In genomic region chr1:179586107-179586823, GRCh38 we compare ENCODE assay signal across 9 cellular contexts. TPM values are rescaled to one million over a fixed set of nuclear protein-coding genes. Genes with fewer than 3 reads are reported as not detected.
DNase-seq lines count a peak whose midpoint lies in the region; ATAC-seq and TF ChIP-seq lines count a peak whose summit lies in the region.
"Had no signal": no experiment of that assay in that cellular context is flagged by ENCODE, and none has a peak within 500 bp of the region (broad histone marks: within the 10 kb centered on the region; RNA-seq: fewer than 3 reads in every experiment).

No MANE protein-coding gene starts in this region.

- no peaks in the 10 kb centered on the region for H3K4me1 ChIP-seq in stomach smooth muscle (ENCODE audit: control insufficient read depth, insufficient read depth, low read length)

- no peaks in the 10 kb centered on the region for H3K36me3 Mint-ChIP-seq in MCF 10A (ENCODE audit: insufficient read depth, unreplicated experiment)

- POLR2A ChIA-PET in MCF 10A (lab: Yijun Ruan, JAX): no interaction called here

- H3K9me3 ChIP-seq in stomach smooth muscle (ENCODE audit: control insufficient read depth in 2 of 2, low read length in 2 of 2): no peaks in the 10 kb centered on the region

- peak overlapping the region; percentile 23 to 64 for H3K4me3 ChIP-seq in stomach smooth muscle (ENCODE audit: low read length in 2 of 2)

- H3K9me3 Mint-ChIP-seq in MCF 10A (ENCODE audit: unreplicated experiment): no peaks in the 10 kb centered on the region

- peaks cover 14% of the 10 kb centered on the region for H3K27me3 Mint-ChIP-seq in MCF 10A (ENCODE audit: insufficient read depth, unreplicated experiment)

- H3K27me3 ChIP-seq in stomach smooth muscle (ENCODE audit: control insufficient read depth in 1 of 2, insufficient read depth in 2 of 2, low read length in 2 of 2): peaks cover 14 to 24% of the 10 kb centered on the region in 2 donors

- no peak for ATAC-seq in GM18867 (IDR thresholded peaks at IDR 0.05; ENCODE audit: unreplicated experiment)

- no peaks in the 10 kb centered on the region for H3K4me1 Mint-ChIP-seq in MCF 10A (ENCODE audit: insufficient read depth, unreplicated experiment)

- DNase-seq in DMS 273 (lab: John Stamatoyannopoulos, UW; ENCODE audit: unreplicated experiment) (peak; percentile 97), NCI-H1105 (lab: John Stamatoyannopoulos, UW) (peak; percentile 82), MCF 10A (ENCODE audit: unreplicated experiment) (peak; percentile 48), iris pigment epithelial cell (ENCODE audit: low read depth) (peak; percentile 23), HCEC 1CT (no peak), NCI-H187 (lab: John Stamatoyannopoulos, UW) (no peak)

- no peak overlapping the region for H3K27ac ChIP-seq in stomach smooth muscle (ENCODE audit: low read length)

- peak overlapping the region; percentile 21 for H3K4me3 Mint-ChIP-seq in MCF 10A (ENCODE audit: unreplicated experiment)

- H3K36me3 ChIP-seq in stomach smooth muscle (ENCODE audit: control insufficient read depth in 2 of 2, insufficient read depth in 2 of 2, low read length in 2 of 2): no peaks in the 10 kb centered on the region

- CTCF ChIA-PET in MCF 10A (lab: Yijun Ruan, JAX): interaction anchor here (0.9 to 1.5 kb wide), 2 partner anchors 9 to 14 kb away, joined by 4 to 18 read pairs; no protein-coding TSS in a partner anchor

- intact Hi-C loops in MCF 10A (cut with micrococcal nuclease): no loop called here

- BruUV-seq in MCF 10A (replicated peaks; lab: Mats Ljungman, UMichigan): no TSS peak

- TF ChIP-seq CTCF in MCF 10A (IDR thresholded peaks at IDR 0.05; ENCODE audit: unreplicated experiment): peak; percentile 37

- no peak overlapping the region for H3K27ac Mint-ChIP-seq in MCF 10A (ENCODE audit: low read depth, unreplicated experiment)

- no peak overlapping the region for H3K9ac ChIP-seq in stomach smooth muscle (ENCODE audit: low read length in 2 of 2)

RNA-seq across cellular contexts. Expression of gene TDRD5, which starts 5.4 kb away (rescaled TPM):
- 0.12 TPM in 1 of 2 replicates, not detected in the other for total RNA-seq in MCF 10A (2022)
- total RNA-seq: liver had no signal

RNA-seq across cellular contexts. Expression of gene NPHS2, which starts 10.5 kb away (rescaled TPM):
- total RNA-seq in MCF 10A (2022): not detected in 2 replicates
- total RNA-seq: liver had no signal

Comparison
In these comparisons a context has a peak if more than half of its experiments do, and no peak if none do; other contexts are left out.
1. DNase-seq: peak in DMS 273 (single experiment), NCI-H1105 (single experiment), MCF 10A (single experiment) and iris pigment epithelial cell (single experiment); none in HCEC 1CT (single experiment) and NCI-H187 (0 of 2).